14 cellular contexts compared by ENCODE assay signal in the genomic region with DNA sequence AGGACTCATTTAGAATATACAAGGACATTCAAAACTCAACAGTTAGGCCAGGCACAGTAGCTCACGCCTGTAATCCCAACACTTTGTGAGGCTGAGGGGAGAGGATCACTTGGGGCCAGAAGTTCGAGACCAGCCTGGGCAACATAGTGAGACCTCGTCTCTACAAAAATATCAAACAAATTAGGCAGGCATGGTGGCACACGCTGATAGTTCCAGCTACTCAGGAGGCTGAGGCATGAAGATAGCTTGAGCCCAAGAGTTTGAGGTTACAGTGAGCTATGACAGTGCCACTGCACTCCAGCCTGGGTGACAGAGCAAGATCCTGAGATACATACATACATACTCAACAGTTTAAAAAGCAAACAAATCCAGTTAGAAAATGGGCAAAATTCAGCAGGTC.
"Had no signal": no experiment of that assay in that cellular context is flagged by ENCODE, and none has a peak within 500 bp of the region (broad histone marks: within the 10 kb centered on the region; RNA-seq: fewer than 3 reads in every experiment).

No MANE protein-coding gene starts in this region.

- DNase-seq: activated CD4-positive, alpha-beta memory T cell treated with anti-CD3 and anti-CD28 coated beads, Interleukin-2, amount 10 ng/mL, durations not matched to agents 7 days and 5 days; activated CD4-positive, alpha-beta T cell treated with anti-CD3 and anti-CD28 coated beads for 1 hour; activated CD8-positive, alpha-beta memory T cell treated with anti-CD3 and anti-CD28 coated beads, Interleukin-2, amount 50 U/mL, for 4 hours; activated naive CD4-positive, alpha-beta T cell treated with anti-CD3 and anti-CD28 coated beads for 36 hours; cerebellar nuclear complex; dermis blood vessel endothelial cell; heart left ventricle; immature natural killer cell; naive thymus-derived CD4-positive, alpha-beta T cell; retina; stimulated activated CD4-positive, alpha-beta T cell treated with anti-CD3 and anti-CD28 coated beads, Interleukin-2, amount 100 ng/mL, for 48 hours; stimulated activated naive CD4-positive, alpha-beta T cell had no signal

- H3K4me3 Mint-ChIP-seq: activated CD4-positive, alpha-beta memory T cell treated with anti-CD3 and anti-CD28 coated beads, Interleukin-2, amount 10 ng/mL, durations not matched to agents 7 days and 5 days; activated naive CD4-positive, alpha-beta T cell treated with anti-CD3 and anti-CD28 coated beads for 36 hours; activated T-helper 1 cell treated with anti-CD3 and anti-CD28 coated beads, Interleukin-12 subunit alpha, Interleukin-12 subunit beta, Interleukin-2, Interleukin-4 antibody, amounts not matched to agents 30 ng/mL and 10 ng/mL and 1 ng/mL, durations not matched to agents 14 hours and 24 hours and 36 hours; immature natural killer cell had no signal

- H3K9me3 Mint-ChIP-seq: activated CD4-positive, alpha-beta memory T cell treated with anti-CD3 and anti-CD28 coated beads, Interleukin-2, amount 10 ng/mL, durations not matched to agents 7 days and 5 days; activated naive CD4-positive, alpha-beta T cell treated with anti-CD3 and anti-CD28 coated beads for 36 hours; activated T-helper 1 cell treated with anti-CD3 and anti-CD28 coated beads, Interleukin-12 subunit alpha, Interleukin-12 subunit beta, Interleukin-2, Interleukin-4 antibody, amounts not matched to agents 30 ng/mL and 10 ng/mL and 1 ng/mL, durations not matched to agents 14 hours and 24 hours and 36 hours; immature natural killer cell; naive thymus-derived CD4-positive, alpha-beta T cell had no signal

- H3K27ac Mint-ChIP-seq: activated CD4-positive, alpha-beta memory T cell treated with anti-CD3 and anti-CD28 coated beads, Interleukin-2, amount 10 ng/mL, durations not matched to agents 7 days and 5 days; activated naive CD4-positive, alpha-beta T cell treated with anti-CD3 and anti-CD28 coated beads for 36 hours; activated T-helper 1 cell treated with anti-CD3 and anti-CD28 coated beads, Interleukin-12 subunit alpha, Interleukin-12 subunit beta, Interleukin-2, Interleukin-4 antibody, amounts not matched to agents 30 ng/mL and 10 ng/mL and 1 ng/mL, durations not matched to agents 14 hours and 24 hours and 36 hours had no signal

- ATAC-seq: heart left ventricle; naive thymus-derived CD4-positive, alpha-beta T cell had no signal

- H3K27me3 Mint-ChIP-seq: activated CD4-positive, alpha-beta memory T cell treated with anti-CD3 and anti-CD28 coated beads, Interleukin-2, amount 10 ng/mL, durations not matched to agents 7 days and 5 days; naive thymus-derived CD4-positive, alpha-beta T cell had no signal

- FAIRE-seq: frontal cortex had no signal
